In the genomic region with DNA sequence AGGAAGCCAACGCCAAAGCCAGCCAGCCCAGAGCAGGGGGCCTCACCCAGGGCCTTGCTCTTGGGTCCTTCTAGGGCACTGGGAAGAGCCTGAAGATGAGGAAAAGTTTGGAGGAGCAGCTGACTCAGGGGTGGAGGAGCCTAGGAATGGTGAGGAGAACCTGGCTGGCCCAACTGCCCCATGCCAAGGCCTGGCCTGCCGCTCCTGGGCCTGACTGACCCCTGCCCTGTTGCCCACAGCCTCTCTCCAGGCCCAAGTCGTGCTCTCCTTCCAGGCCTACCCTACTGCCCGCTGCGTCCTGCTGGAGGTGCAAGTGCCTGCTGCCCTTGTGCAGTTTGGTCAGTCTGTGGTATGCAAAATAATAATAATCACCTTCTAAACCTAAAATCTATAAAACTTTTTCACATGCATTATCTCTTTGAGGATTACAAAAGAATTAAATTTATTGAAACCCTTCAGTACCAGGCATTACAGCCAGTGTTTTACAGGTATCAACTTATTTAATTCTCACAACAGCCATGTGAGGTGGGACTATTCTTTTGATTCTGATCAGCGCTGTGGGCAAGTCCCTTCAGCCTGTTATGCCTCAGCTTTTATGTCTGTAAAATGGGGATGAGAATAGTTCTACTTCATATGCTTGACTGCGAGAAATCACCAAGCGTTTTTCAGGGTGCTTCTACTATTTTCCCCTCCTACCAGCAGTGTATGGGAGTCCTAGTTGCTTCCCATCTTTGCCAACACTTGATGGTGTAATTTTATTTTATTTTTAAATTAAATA, we compare ENCODE assay signal across 19 cellular contexts. TPM values are rescaled to one million over a fixed set of nuclear protein-coding genes. Genes with fewer than 3 reads are reported as not detected.
DNase-seq lines count a peak whose midpoint lies in the region; ATAC-seq and TF ChIP-seq lines count a peak whose summit lies in the region.
"Had no signal": no experiment of that assay in that cellular context is flagged by ENCODE, and none has a peak within 500 bp of the region (broad histone marks: within the 10 kb centered on the region; RNA-seq: fewer than 3 reads in every experiment).

No MANE protein-coding gene starts in this region.

- no peak for TF ChIP-seq EP300 in esophagus muscularis mucosa (IDR thresholded peaks at IDR 0.05)

- no peaks in the 10 kb centered on the region for H3K27me3 Mint-ChIP-seq in MCF 10A (ENCODE audit: insufficient read depth, unreplicated experiment)
- no peaks in the 10 kb centered on the region for H3K27me3 Mint-ChIP-seq in Calu3 (ENCODE audit: unreplicated experiment)
- H3K27me3 Mint-ChIP-seq: activated naive CD4-positive, alpha-beta T cell treated with anti-CD3 and anti-CD28 coated beads, Interleukin-2, amount 50 U/mL, for 24 hours; type B pancreatic cell had no signal

- TF ChIP-seq POLR2A in breast epithelium (IDR thresholded peaks at IDR 0.05) (no peak), esophagus muscularis mucosa (IDR thresholded peaks at IDR 0.05; ENCODE audit: low read depth) (no peak)

- peaks cover 11 to 24% of the 10 kb centered on the region in 2 donors for H3K4me1 ChIP-seq in breast epithelium
- H3K4me1 ChIP-seq in esophagus muscularis mucosa: peaks cover 33 to 59% (median 48%) of the 10 kb centered on the region in 4 donors
- peaks cover 44% of the 10 kb centered on the region for H3K4me1 ChIP-seq in osteoblast (ENCODE audit: insufficient read depth, low read length)
- peaks cover 39% of the 10 kb centered on the region for H3K4me1 ChIP-seq in upper lobe of right lung

- H3K27ac Mint-ChIP-seq in MCF 10A (ENCODE audit: low read depth, unreplicated experiment) (no peak overlapping the region), Calu3 (ENCODE audit: unreplicated experiment) (no peak overlapping the region)
- H3K27ac Mint-ChIP-seq: activated naive CD4-positive, alpha-beta T cell treated with anti-CD3 and anti-CD28 coated beads, Interleukin-2, amount 50 U/mL, for 24 hours; activated T-cell treated with anti-CD3 and anti-CD28 coated beads, Interleukin-2, amount 50 U/mL, for 24 hours had no signal

- peaks cover 16% of the 10 kb centered on the region for H3K79me2 ChIP-seq in osteoblast (ENCODE audit: insufficient read depth, low read length)

- no peak for DNase-seq in breast epithelium (ENCODE audit: low spot score in 2 of 2)
- no peak for DNase-seq in MCF 10A (ENCODE audit: unreplicated experiment)
- DNase-seq in esophagus muscularis mucosa (ENCODE audit: extremely low spot score): no peak
- DNase-seq in osteoblast (ENCODE audit: insufficient read length, low spot score, missing footprints): no peak
- DNase-seq in upper lobe of right lung: no peak
- no peak for DNase-seq in activated CD8-positive, alpha-beta memory T cell treated with anti-CD3 and anti-CD28 coated beads, Interleukin-2, amount 50 U/mL, for 4 hours
- DNase-seq in Calu3: no peak
- DNase-seq in foreskin fibroblast: no peak
- DNase-seq: activated CD4-positive, alpha-beta T cell treated with anti-CD3 and anti-CD28 coated beads, Interleukin-2, amount 50 U/mL, for 4 hours; activated T-cell treated with anti-CD3 and anti-CD28 coated beads, Interleukin-2, amount 50 U/mL, for 24 hours; GOT3; NCI-H1105 treated with DMSO at 0.1 percent for 48 hours; NCI-H2107; NCI-H524; stimulated activated naive CD4-positive, alpha-beta T cell treated with Interleukin-2 at 50 U/mL for 16 hours; T-helper 1 cell had no signal

- 96% methylated on average over 7 of the region's 8 CpGs for WGBS in esophagus muscularis mucosa

- no peak overlapping the region for H2AFZ ChIP-seq in osteoblast (ENCODE audit: low read length)

- BruUV-seq in MCF 10A (replicated peaks; lab: Mats Ljungman, UMichigan) (no TSS peak), Calu3 (replicated peaks; lab: Mats Ljungman, UMichigan) (no TSS peak)

- TF ChIP-seq CTCF in breast epithelium (IDR thresholded peaks at IDR 0.05) (no peak), MCF 10A (IDR thresholded peaks at IDR 0.05; ENCODE audit: unreplicated experiment) (no peak), esophagus muscularis mucosa (IDR thresholded peaks at IDR 0.05) (no peak), osteoblast (IDR thresholded peaks at IDR 0.05; ENCODE audit: extremely low read depth, low read depth, low read length) (no peak), upper lobe of right lung (IDR thresholded peaks at IDR 0.05) (no peak), Calu3 (IDR thresholded peaks at IDR 0.05; ENCODE audit: unreplicated experiment) (no peak), foreskin fibroblast (IDR thresholded peaks at IDR 0.05; ENCODE audit: low read depth, low read length) (no peak)

- CTCF ChIA-PET in MCF 10A (lab: Yijun Ruan, JAX) (interaction anchor here (0.9 to 1.0 kb wide), 2 partner anchors 16 to 55 kb away, joined by 3 to 4 read pairs; a partner anchor contains a TSS), Calu3 (lab: Charles Lee) (no interaction called here)

- no peak for ATAC-seq in upper lobe of right lung
- ATAC-seq: Right ventricle myocardium inferior had no signal

- peak overlapping the region; percentile 93 to 94 for H3K27ac ChIP-seq in breast epithelium
- H3K27ac ChIP-seq in esophagus muscularis mucosa (replicated peaks in 1 of 4): peak overlapping the region; percentile 23 to 96 (median 91)
- H3K27ac ChIP-seq in osteoblast (ENCODE audit: low read depth, low read length): no peak overlapping the region
- H3K27ac ChIP-seq in upper lobe of right lung: no peak overlapping the region

- H3K4me3 Mint-ChIP-seq in MCF 10A (ENCODE audit: unreplicated experiment) (no peak overlapping the region), Calu3 (ENCODE audit: low read depth, unreplicated experiment) (no peak overlapping the region)
- H3K4me3 Mint-ChIP-seq: activated naive CD4-positive, alpha-beta T cell treated with anti-CD3 and anti-CD28 coated beads, Interleukin-2, amount 50 U/mL, for 24 hours; activated T-cell treated with anti-CD3 and anti-CD28 coated beads, Interleukin-2, amount 50 U/mL, for 24 hours; type B pancreatic cell had no signal

- peak overlapping the region; percentile 93 for H3K4me2 ChIP-seq in osteoblast (ENCODE audit: insufficient read depth, low read length)

- peaks cover 11% of the 10 kb centered on the region for H3K4me1 Mint-ChIP-seq in MCF 10A (ENCODE audit: insufficient read depth, unreplicated experiment)
- peaks cover 9% of the 10 kb centered on the region for H3K4me1 Mint-ChIP-seq in Calu3 (ENCODE audit: low read depth, unreplicated experiment)

- intact Hi-C loops in breast epithelium (cut with DNase I; ENCODE audit: low total_unique reads) (no loop called here), MCF 10A (cut with micrococcal nuclease) (no loop called here), esophagus muscularis mucosa (cut with DNase I) (loop anchor here (5.0 kb wide), 1 partner anchor 71 kb away; no protein-coding TSS in a partner anchor), upper lobe of right lung (cut with DNase I) (no loop called here), Calu3 (cut with micrococcal nuclease; ENCODE audit: unreplicated experiment) (no loop called here)

- H3K4me3 ChIP-seq in breast epithelium (peak overlapping the region in 2 of 3 donors; percentile 67 to 76), esophagus muscularis mucosa (peak overlapping the region in 1 of 4 donors; percentile 73), osteoblast (ENCODE audit: insufficient read depth, low read length) (no peak overlapping the region), upper lobe of right lung (peak overlapping the region; percentile 57), foreskin fibroblast (ENCODE audit: low read depth in 1 of 2, low read length in 2 of 2) (no peak overlapping the region)

- POLR2A ChIA-PET in MCF 10A (lab: Yijun Ruan, JAX): interaction anchor here (1.1 to 8.4 kb wide), 5 partner anchors 11 to 69 kb away, joined by 3 to 98 read pairs (median 31); a partner anchor contains a TSS

- no peaks in the 10 kb centered on the region for H3K27me3 ChIP-seq in breast epithelium
- no peaks in the 10 kb centered on the region for H3K27me3 ChIP-seq in esophagus muscularis mucosa
- no peaks in the 10 kb centered on the region for H3K27me3 ChIP-seq in osteoblast (ENCODE audit: insufficient read depth, low read length)
- H3K27me3 ChIP-seq in upper lobe of right lung: no peaks in the 10 kb centered on the region

- H3K9me3 Mint-ChIP-seq in MCF 10A (ENCODE audit: unreplicated experiment) (no peaks in the 10 kb centered on the region), Calu3 (ENCODE audit: low read depth, unreplicated experiment) (no peaks in the 10 kb centered on the region)
- H3K9me3 Mint-ChIP-seq: activated naive CD4-positive, alpha-beta T cell treated with anti-CD3 and anti-CD28 coated beads, Interleukin-2, amount 50 U/mL, for 24 hours; activated T-cell treated with anti-CD3 and anti-CD28 coated beads, Interleukin-2, amount 50 U/mL, for 24 hours; type B pancreatic cell had no signal

- H4K20me1 ChIP-seq in osteoblast (ENCODE audit: insufficient read depth, low read length): no peaks in the 10 kb centered on the region

- H3K36me3 ChIP-seq in breast epithelium (no peaks in the 10 kb centered on the region), esophagus muscularis mucosa (peaks cover 0 to 28% (median 21%) of the 10 kb centered on the region in 4 donors), osteoblast (ENCODE audit: insufficient read depth, low read length) (no peaks in the 10 kb centered on the region), upper lobe of right lung (no peaks in the 10 kb centered on the region)

- peaks cover 10% of the 10 kb centered on the region for H3K36me3 Mint-ChIP-seq in MCF 10A (ENCODE audit: insufficient read depth, unreplicated experiment)
- peaks cover 11% of the 10 kb centered on the region for H3K36me3 Mint-ChIP-seq in Calu3 (ENCODE audit: insufficient read depth, unreplicated experiment)
- H3K36me3 Mint-ChIP-seq: activated naive CD4-positive, alpha-beta T cell treated with anti-CD3 and anti-CD28 coated beads, Interleukin-2, amount 50 U/mL, for 24 hours; type B pancreatic cell had no signal

- no peaks in the 10 kb centered on the region for H3K9me3 ChIP-seq in breast epithelium
- H3K9me3 ChIP-seq in esophagus muscularis mucosa: no peaks in the 10 kb centered on the region
- no peaks in the 10 kb centered on the region for H3K9me3 ChIP-seq in osteoblast (ENCODE audit: low read depth, low read length)
- H3K9me3 ChIP-seq in upper lobe of right lung: no peaks in the 10 kb centered on the region

RNA-seq across cellular contexts. Expression of a gene that starts 1.6 kb away (rescaled TPM):
- total RNA-seq in breast epithelium (100 to 1,000 TPM in 1 of 3 donors, 10 to 100 TPM in 2; 59.6 to 119 (median 90.6) TPM), MCF 10A (2022) (25.7 and 30.1 TPM in 2 replicates), esophagus muscularis mucosa (10 to 100 TPM; 40.3 to 60.4 (median 51.3) TPM), osteoblast (42.1 and 47.0 TPM in 2 replicates), upper lobe of right lung (26.9 TPM), Calu3 (2022) (19.1 and 24.7 TPM in 2 replicates)

RNA-seq across cellular contexts. Expression of a gene that starts 15.2 kb away (rescaled TPM):
- total RNA-seq in breast epithelium (10 to 100 TPM; 33.6 to 52.4 (median 44.6) TPM), MCF 10A (2022) (13.4 and 19.9 TPM in 2 replicates), esophagus muscularis mucosa (10 to 100 TPM; 38.6 to 62.9 (median 52.0) TPM), osteoblast (7.6 and 10.3 TPM in 2 replicates), upper lobe of right lung (51.4 TPM), Calu3 (2022) (23.2 and 25.4 TPM in 2 replicates)

RNA-seq across cellular contexts. Expression of a gene that starts 15.8 kb away (rescaled TPM):
- total RNA-seq in breast epithelium (10 to 100 TPM; 11.5 to 22.0 (median 11.7) TPM), MCF 10A (2022) (5.0 and 5.5 TPM in 2 replicates), esophagus muscularis mucosa (1 to 10 TPM in 3 of 4 donors, under 1 TPM in 1; 0.99 to 1.7 (median 1.2) TPM), osteoblast (0.29 and 0.72 TPM in 2 replicates), upper lobe of right lung (22.6 TPM), Calu3 (2022) (25.5 and 30.6 TPM in 2 replicates)

RNA-seq across cellular contexts. Expression of a gene that starts 28.0 kb away (rescaled TPM):
- total RNA-seq in breast epithelium (10 to 100 TPM; 34.1 to 73.1 (median 56.5) TPM), MCF 10A (2022) (49.7 and 55.4 TPM in 2 replicates), esophagus muscularis mucosa (10 to 100 TPM; 17.9 to 39.8 (median 26.4) TPM), osteoblast (21.8 and 26.1 TPM in 2 replicates), upper lobe of right lung (28.7 TPM), Calu3 (2022) (32.4 and 34.2 TPM in 2 replicates)

RNA-seq across cellular contexts. Expression of a gene that starts 33.8 kb away (rescaled TPM):
- 1 to 10 TPM in 2 of 3 donors, under 1 TPM in 1; 0.64 to 2.8 (median 2.0) TPM for total RNA-seq in breast epithelium
- 0.83 and 1.3 TPM in 2 replicates for total RNA-seq in MCF 10A (2022)
- total RNA-seq in esophagus muscularis mucosa: 1 to 10 TPM in 3 of 4 donors, under 1 TPM in 1; 0.83 to 2.5 (median 2.0) TPM
- total RNA-seq in osteoblast: 3.5 and 4.3 TPM in 2 replicates
- 1.4 TPM for total RNA-seq in upper lobe of right lung
- 1.2 and 1.6 TPM in 2 replicates for total RNA-seq in Calu3 (2022)

Comparison
In these comparisons a context has a peak if more than half of its experiments do, and no peak if none do; other contexts are left out.
1. H3K27ac ChIP-seq: peak in breast epithelium (2 of 2) and esophagus muscularis mucosa (4 of 4); none in osteoblast (single experiment) and upper lobe of right lung (single experiment).
2. H3K4me3 ChIP-seq: peak in breast epithelium (2 of 3) and upper lobe of right lung (single experiment); none in osteoblast (single experiment) and foreskin fibroblast (0 of 2).